In genomic region chr13:97279913-97280312, GRCh38 we compare ENCODE assay signal across 11 cellular contexts. TPM values are rescaled to one million over a fixed set of nuclear protein-coding genes. Genes with fewer than 3 reads are reported as not detected.
A peak's percentile ranks its signal among the peaks of the same experiment; 100 is the strongest.
DNase-seq lines count a peak whose midpoint lies in the region; ATAC-seq, FAIRE-seq and TF ChIP-seq lines count a peak whose summit lies in the region.
"Had no signal": no experiment of that assay in that cellular context is flagged by ENCODE, and none has a peak within 500 bp of the region (broad histone marks: within the 10 kb centered on the region; RNA-seq: fewer than 3 reads in every experiment).

No MANE protein-coding gene starts in this region.

- H3K4me3 ChIP-seq in brain microvascular endothelial cell (ENCODE audit: low read depth, low read length) (no peak overlapping the region), smooth muscle cell (no peak overlapping the region)
- H3K4me3 ChIP-seq: ovary, upper lobe of right lung had no signal

- H3K27ac ChIP-seq in brain microvascular endothelial cell, result peak overlapping the region; percentile 42
- H3K27ac ChIP-seq in smooth muscle cell (ENCODE audit: low read depth), result peak overlapping the region; percentile 98
- H3K27ac ChIP-seq: ovary, upper lobe of right lung had no signal

- DNase-seq in H54 (ENCODE audit: insufficient read length, low spot score) (no peak), brain microvascular endothelial cell (peak; percentile 47), kidney glomerular epithelial cell (lab: John Stamatoyannopoulos, UW) (peak; percentile 66), smooth muscle cell (lab: John Stamatoyannopoulos, UW; ENCODE audit: unreplicated experiment) (no peak), D341Med (ENCODE audit: low spot score) (no peak), NCI-H2227 treated with DMSO at 0.1 percent for 48 hours (lab: John Stamatoyannopoulos, UW) (no peak), NCI-H1694 (lab: John Stamatoyannopoulos, UW) (no peak)
- DNase-seq: activated naive CD8-positive, alpha-beta T cell treated with anti-CD3 and anti-CD28 coated beads, Interleukin-2, amount 10 ng/mL, durations not matched to agents 7 days and 5 days; ovary; upper lobe of right lung had no signal

- no peak for ATAC-seq in HG02870 (IDR thresholded peaks at IDR 0.05; ENCODE audit: unreplicated experiment)
- ATAC-seq: upper lobe of right lung had no signal

- H3K36me3 ChIP-seq in brain microvascular endothelial cell (replicated peaks), result peaks cover 9% of the 10 kb centered on the region
- no peaks in the 10 kb centered on the region for H3K36me3 ChIP-seq in smooth muscle cell (ENCODE audit: low read depth)
- H3K36me3 ChIP-seq: ovary had no signal

- H3K27me3 ChIP-seq in brain microvascular endothelial cell (replicated peaks) (no peaks in the 10 kb centered on the region), smooth muscle cell (ENCODE audit: low read depth) (no peaks in the 10 kb centered on the region)
- H3K27me3 ChIP-seq: ovary, upper lobe of right lung had no signal

- H3K4me1 ChIP-seq in smooth muscle cell (ENCODE audit: low read depth), result no peaks in the 10 kb centered on the region

- no peak overlapping the region for H2AFZ ChIP-seq in smooth muscle cell (ENCODE audit: low read depth)

- FAIRE-seq in H54 (lab: Jason Lieb, UNC), result peak; percentile 78

- H3K9me3 ChIP-seq in smooth muscle cell (replicated peaks; ENCODE audit: low read depth), result no peaks in the 10 kb centered on the region
- H3K9me3 ChIP-seq: ovary, upper lobe of right lung had no signal

- peaks cover 81% of the 10 kb centered on the region for H4K20me1 ChIP-seq in smooth muscle cell (ENCODE audit: low read depth)

- no peak for TF ChIP-seq POLR2A in H54 (IDR thresholded peaks at IDR 0.05; ENCODE audit: low read depth, low read length)

- peak overlapping the region; percentile 22 for H3K4me2 ChIP-seq in smooth muscle cell

- in situ Hi-C loops in brain microvascular endothelial cell (cut with HindIII; ENCODE audit: low pct_ligation_motif_present, low sequenced_read_pairs), result no loop called here

- H3F3A ChIP-seq in smooth muscle cell (ENCODE audit: low read depth), result peaks cover 12% of the 10 kb centered on the region

- peak overlapping the region; percentile 40 for H3K9ac ChIP-seq in smooth muscle cell (ENCODE audit: low read depth)

- H3K79me2 ChIP-seq in smooth muscle cell (ENCODE audit: low read depth), result peaks cover 82% of the 10 kb centered on the region

- WGBS in smooth muscle cell (ENCODE audit: low lambda C conversion rate), result 23% methylated on average over 5 of the region's 5 CpGs

- TF ChIP-seq CTCF in brain microvascular endothelial cell (IDR thresholded peaks at IDR 0.05; ENCODE audit: low read depth, low read length, missing control alignments) (no peak), smooth muscle cell (IDR thresholded peaks at IDR 0.05; ENCODE audit: borderline replicate concordance, insufficient read depth, poor library complexity, severe bottlenecking) (no peak)

RNA-seq across cellular contexts. Expression of gene MBNL2, which starts 57.8 kb away (rescaled TPM):
- 120 and 147 TPM in 2 replicates for total RNA-seq in smooth muscle cell
- 33.7 and 34.9 TPM in 2 replicates for polyA plus RNA-seq in smooth muscle cell

Comparison
In these comparisons a context has a peak if more than half of its experiments do, and no peak if none do; other contexts are left out.
1. DNase-seq: peak in brain microvascular endothelial cell (single experiment) and kidney glomerular epithelial cell (single experiment); none in H54 (single experiment), smooth muscle cell (single experiment), D341Med (single experiment), NCI-H2227 treated with DMSO at 0.1 percent for 48 hours (single experiment) and NCI-H1694 (single experiment).